Comparison of ENCODE assay signal across 8 cellular contexts in genomic region chr1:165257969-165258459, GRCh38.
DNase-seq lines count a peak whose midpoint lies in the region; ATAC-seq and TF ChIP-seq lines count a peak whose summit lies in the region.

No MANE protein-coding gene starts in this region.

- peak; percentile 79 for TF ChIP-seq CTCF in WERI-Rb-1 (IDR thresholded peaks at IDR 0.05; ENCODE audit: low read depth, low read length)
- TF ChIP-seq CTCF in fibroblast of mammary gland (conservative IDR thresholded peaks at IDR 0.05; ENCODE audit: control insufficient read depth, insufficient read depth, low read depth, low read length) = peak; percentile 84
- peak; percentile 89 for TF ChIP-seq CTCF in neural progenitor cell (IDR thresholded peaks at IDR 0.05)

- H3K9me3 ChIP-seq in WERI-Rb-1 (ENCODE audit: severe bottlenecking) = peaks cover 5% of the 10 kb centered on the region
- no peaks in the 10 kb centered on the region for H3K9me3 ChIP-seq in neural progenitor cell (ENCODE audit: low read depth)

- no peak overlapping the region for H3K4me3 ChIP-seq in WERI-Rb-1 (ENCODE audit: low read depth, low read length)
- no peak overlapping the region for H3K4me3 ChIP-seq in fibroblast of mammary gland (ENCODE audit: control insufficient read depth, low read depth, low read length)
- H3K4me3 ChIP-seq in neural progenitor cell = no peak overlapping the region

- no peak overlapping the region for H3K27ac Mint-ChIP-seq in neural progenitor cell

- peaks cover 42% of the 10 kb centered on the region for H3K4me1 Mint-ChIP-seq in neural progenitor cell

- H3K79me2 ChIP-seq in neural progenitor cell (ENCODE audit: low read depth) = no peaks in the 10 kb centered on the region

- H3K36me3 Mint-ChIP-seq in neural progenitor cell = peaks cover 3% of the 10 kb centered on the region

- H4K20me1 ChIP-seq in neural progenitor cell (ENCODE audit: low read depth) = peaks cover 22% of the 10 kb centered on the region

- H3K27ac ChIP-seq in WERI-Rb-1 = peak overlapping the region; percentile 31; the same call in 1 of the 2 replicates
- no peak overlapping the region for H3K27ac ChIP-seq in neural progenitor cell

- H3K4me3 Mint-ChIP-seq in neural progenitor cell = no peak overlapping the region

- H2AFZ ChIP-seq in neural progenitor cell (replicated peaks) = no peak overlapping the region

- peak overlapping the region; percentile 24 for H3K4me2 ChIP-seq in neural progenitor cell

- H3K36me3 ChIP-seq in WERI-Rb-1 (no peaks in the 10 kb centered on the region), neural progenitor cell (no peaks in the 10 kb centered on the region)

- peak; percentile 68 for DNase-seq in activated effector memory CD4-positive, alpha-beta T cell treated with anti-CD3 and anti-CD28 coated beads, Interleukin-2, amount 50 U/mL, for 16 hours
- DNase-seq in activated effector memory CD4-positive, alpha-beta T cell treated with Interleukin-2 at 50 U/mL for 16 hours = no peak
- DNase-seq in NCI-H2107 (lab: John Stamatoyannopoulos, UW) = peak; percentile 85
- peak; percentile 93 for DNase-seq in WERI-Rb-1
- DNase-seq in fibroblast of mammary gland (ENCODE audit: low read depth) = peak; percentile 77
- DNase-seq in neural progenitor cell (ENCODE audit: low spot score) = peak; percentile 78

- H3K27me3 Mint-ChIP-seq in neural progenitor cell (ENCODE audit: insufficient read depth, low read depth) = peaks cover 10% of the 10 kb centered on the region

- H3F3A ChIP-seq in neural progenitor cell (ENCODE audit: low read depth) = peaks cover 26% of the 10 kb centered on the region

- H3K9me3 Mint-ChIP-seq in neural progenitor cell = peaks cover 17% of the 10 kb centered on the region

- peaks cover 47% of the 10 kb centered on the region for H3K4me1 ChIP-seq in neural progenitor cell

- no peaks in the 10 kb centered on the region for H3K27me3 ChIP-seq in WERI-Rb-1 (ENCODE audit: insufficient read depth, low read depth, severe bottlenecking)
- H3K27me3 ChIP-seq in neural progenitor cell = no peaks in the 10 kb centered on the region

- ATAC-seq in HG02970 (IDR thresholded peaks at IDR 0.05; ENCODE audit: low FRiP score, unreplicated experiment) = peak; percentile 66
- ATAC-seq in GM21576 (IDR thresholded peaks at IDR 0.05; ENCODE audit: unreplicated experiment) = no peak

- no peak overlapping the region for H3K9ac ChIP-seq in neural progenitor cell
